In the genomic region with DNA sequence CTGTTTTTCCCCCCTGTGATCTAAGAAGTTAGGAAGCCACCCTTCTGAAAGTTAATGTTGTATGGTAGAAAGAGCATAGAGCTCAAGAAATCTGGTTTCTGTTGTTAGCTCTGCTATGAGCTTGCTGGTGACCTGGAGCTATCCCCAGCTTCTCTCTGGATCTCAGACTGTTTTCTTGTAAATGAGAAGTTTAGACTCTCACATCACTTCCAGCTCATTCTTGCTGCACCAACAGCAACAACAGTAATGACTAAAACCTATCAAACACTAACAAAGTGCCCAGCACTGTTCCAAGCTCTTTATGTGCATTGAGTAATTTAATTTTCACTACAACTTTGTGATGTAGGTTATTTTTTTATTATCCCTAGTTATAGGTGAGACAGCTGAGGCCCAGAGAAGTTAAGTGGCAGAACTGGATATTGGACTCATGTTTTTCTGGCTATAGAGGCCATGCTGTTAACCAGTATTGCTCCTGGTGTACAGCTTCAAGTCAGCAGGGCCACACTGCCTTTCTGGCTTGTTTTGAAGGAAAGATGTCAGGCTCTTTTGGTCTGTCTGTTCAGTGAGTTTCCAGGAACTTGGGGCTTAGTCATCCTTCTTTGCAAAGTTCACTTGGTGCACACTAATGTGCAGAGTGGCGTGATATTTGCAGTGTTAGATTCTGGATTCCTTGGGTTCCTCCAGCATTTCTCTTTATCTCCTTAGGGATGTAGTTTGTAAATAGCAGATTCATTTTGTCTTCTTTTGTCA, we compare ENCODE assay signal across 15 cellular contexts. TPM values are rescaled to one million over a fixed set of nuclear protein-coding genes. Genes with fewer than 3 reads are reported as not detected.
DNase-seq lines count a peak whose midpoint lies in the region; ATAC-seq and TF ChIP-seq lines count a peak whose summit lies in the region.
"Had no signal": no experiment of that assay in that cellular context is flagged by ENCODE, and none has a peak within 500 bp of the region (broad histone marks: within the 10 kb centered on the region; RNA-seq: fewer than 3 reads in every experiment).

No MANE protein-coding gene starts in this region.

- H3K4me3 ChIP-seq in fibroblast of the aortic adventitia (ENCODE audit: low read depth, low read length), result no peak overlapping the region
- H3K4me3 ChIP-seq: cardiac muscle cell, neural progenitor cell, sigmoid colon had no signal

- TF ChIP-seq CTCF in natural killer cell (IDR thresholded peaks at IDR 0.05) (no peak), fibroblast of the aortic adventitia (IDR thresholded peaks at IDR 0.05; ENCODE audit: insufficient read depth, low read length) (no peak)

- H3K9me3 Mint-ChIP-seq in natural killer cell treated with Interleukin-12 subunit alpha and Interleukin-12 subunit beta and Interleukin-15 and Interleukin-18, amount 100 ng/mL, for 72 hours, result no peaks in the 10 kb centered on the region
- H3K9me3 Mint-ChIP-seq in natural killer cell, result no peaks in the 10 kb centered on the region
- H3K9me3 Mint-ChIP-seq in activated T-helper 1 cell treated with anti-CD3 and anti-CD28 coated beads, Interleukin-12 subunit alpha, Interleukin-12 subunit beta, Interleukin-2, Interleukin-4 antibody, amounts not matched to agents 30 ng/mL and 10 ng/mL and 1 ng/mL, durations not matched to agents 14 hours and 24 hours and 36 hours, result no peaks in the 10 kb centered on the region
- H3K9me3 Mint-ChIP-seq: memory B cell, neural progenitor cell had no signal

- peaks cover 8 to 13% of the 10 kb centered on the region in 2 donors for H3K27me3 Mint-ChIP-seq in natural killer cell treated with Interleukin-12 subunit alpha and Interleukin-12 subunit beta and Interleukin-15 and Interleukin-18, amount 100 ng/mL, for 72 hours
- peaks cover 3 to 21% of the 10 kb centered on the region in 2 donors for H3K27me3 Mint-ChIP-seq in natural killer cell (ENCODE audit: low read depth in 2 of 2)
- H3K27me3 Mint-ChIP-seq in activated T-helper 1 cell treated with anti-CD3 and anti-CD28 coated beads, Interleukin-12 subunit alpha, Interleukin-12 subunit beta, Interleukin-2, Interleukin-4 antibody, amounts not matched to agents 30 ng/mL and 10 ng/mL and 1 ng/mL, durations not matched to agents 14 hours and 24 hours and 36 hours (ENCODE audit: insufficient read depth), result peaks cover 3% of the 10 kb centered on the region

- H3K4me3 Mint-ChIP-seq in natural killer cell treated with Interleukin-12 subunit alpha and Interleukin-12 subunit beta and Interleukin-15 and Interleukin-18, amount 100 ng/mL, for 72 hours, result peak overlapping the region; percentile 67
- no peak overlapping the region for H3K4me3 Mint-ChIP-seq in natural killer cell
- peak overlapping the region; percentile 69 for H3K4me3 Mint-ChIP-seq in activated T-helper 1 cell treated with anti-CD3 and anti-CD28 coated beads, Interleukin-12 subunit alpha, Interleukin-12 subunit beta, Interleukin-2, Interleukin-4 antibody, amounts not matched to agents 30 ng/mL and 10 ng/mL and 1 ng/mL, durations not matched to agents 14 hours and 24 hours and 36 hours
- H3K4me3 Mint-ChIP-seq: memory B cell, neural progenitor cell had no signal

- DNase-seq in natural killer cell treated with Interleukin-12 subunit alpha and Interleukin-12 subunit beta and Interleukin-15 and Interleukin-18, amount 100 ng/mL, for 72 hours (ENCODE audit: low spot score), result no peak
- no peak for DNase-seq in natural killer cell
- DNase-seq in activated T-helper 1 cell treated with anti-CD3 and anti-CD28 coated beads, Interleukin-12 subunit alpha, Interleukin-12 subunit beta, Interleukin-2, Interleukin-4 antibody, amounts not matched to agents 30 ng/mL and 10 ng/mL and 1 ng/mL, durations not matched to agents 14 hours and 24 hours and 36 hours (ENCODE audit: low spot score), result no peak
- DNase-seq in fibroblast of the aortic adventitia (ENCODE audit: low read depth), result peak; percentile 20
- no peak for DNase-seq in NCI-H446 treated with DMSO at 0.1 percent for 48 hours (lab: John Stamatoyannopoulos, UW)
- DNase-seq in COLO668 (lab: John Stamatoyannopoulos, UW; ENCODE audit: unreplicated experiment), result no peak
- DNase-seq: BE2C, NCI-H1930, NCI-H526, sigmoid colon had no signal

- H3K4me1 Mint-ChIP-seq in natural killer cell treated with Interleukin-12 subunit alpha and Interleukin-12 subunit beta and Interleukin-15 and Interleukin-18, amount 100 ng/mL, for 72 hours (ENCODE audit: low read depth in 2 of 2), result peaks cover 9 to 15% of the 10 kb centered on the region in 2 donors
- no peaks in the 10 kb centered on the region for H3K4me1 Mint-ChIP-seq in natural killer cell
- H3K4me1 Mint-ChIP-seq in activated T-helper 1 cell treated with anti-CD3 and anti-CD28 coated beads, Interleukin-12 subunit alpha, Interleukin-12 subunit beta, Interleukin-2, Interleukin-4 antibody, amounts not matched to agents 30 ng/mL and 10 ng/mL and 1 ng/mL, durations not matched to agents 14 hours and 24 hours and 36 hours (ENCODE audit: low read depth), result peaks cover 19% of the 10 kb centered on the region
- H3K4me1 Mint-ChIP-seq: memory B cell, neural progenitor cell had no signal

- ATAC-seq in natural killer cell treated with Interleukin-12 subunit alpha and Interleukin-12 subunit beta and Interleukin-15 and Interleukin-18, amount 100 ng/mL, for 72 hours, result peak; percentile 57 to 74
- ATAC-seq in natural killer cell, result no peak
- ATAC-seq in GM19023 (IDR thresholded peaks at IDR 0.05; ENCODE audit: unreplicated experiment), result no peak
- ATAC-seq: Panc1 had no signal

- H3K36me3 Mint-ChIP-seq in natural killer cell treated with Interleukin-12 subunit alpha and Interleukin-12 subunit beta and Interleukin-15 and Interleukin-18, amount 100 ng/mL, for 72 hours, result no peaks in the 10 kb centered on the region
- H3K36me3 Mint-ChIP-seq in natural killer cell, result no peaks in the 10 kb centered on the region
- H3K36me3 Mint-ChIP-seq in activated T-helper 1 cell treated with anti-CD3 and anti-CD28 coated beads, Interleukin-12 subunit alpha, Interleukin-12 subunit beta, Interleukin-2, Interleukin-4 antibody, amounts not matched to agents 30 ng/mL and 10 ng/mL and 1 ng/mL, durations not matched to agents 14 hours and 24 hours and 36 hours (ENCODE audit: low read depth), result peaks cover 2% of the 10 kb centered on the region
- H3K36me3 Mint-ChIP-seq: neural progenitor cell had no signal

- peak overlapping the region in 1 of 2 donors; percentile 56 for H3K27ac Mint-ChIP-seq in natural killer cell treated with Interleukin-12 subunit alpha and Interleukin-12 subunit beta and Interleukin-15 and Interleukin-18, amount 100 ng/mL, for 72 hours
- no peak overlapping the region for H3K27ac Mint-ChIP-seq in natural killer cell
- peak overlapping the region; percentile 80 for H3K27ac Mint-ChIP-seq in activated T-helper 1 cell treated with anti-CD3 and anti-CD28 coated beads, Interleukin-12 subunit alpha, Interleukin-12 subunit beta, Interleukin-2, Interleukin-4 antibody, amounts not matched to agents 30 ng/mL and 10 ng/mL and 1 ng/mL, durations not matched to agents 14 hours and 24 hours and 36 hours
- H3K27ac Mint-ChIP-seq: memory B cell, neural progenitor cell had no signal

- intact Hi-C loops in natural killer cell (cut with micrococcal nuclease), result no loop called here
- intact Hi-C loops in activated T-helper 1 cell treated with anti-CD3 and anti-CD28 coated beads, Interleukin-12 subunit alpha, Interleukin-12 subunit beta, Interleukin-2, Interleukin-4 antibody, amounts not matched to agents 30 ng/mL and 10 ng/mL and 1 ng/mL, durations not matched to agents 14 hours and 24 hours and 36 hours (cut with micrococcal nuclease), result no loop called here

RNA-seq across cellular contexts. Expression of a gene that starts 27.8 kb away (rescaled TPM):
- 10 to 100 TPM; 29.6 to 41.0 TPM for total RNA-seq in natural killer cell treated with Interleukin-12 subunit alpha and Interleukin-12 subunit beta and Interleukin-15 and Interleukin-18, amount 100 ng/mL, for 72 hours
- total RNA-seq in natural killer cell, result 10 to 100 TPM; 18.9 to 80.6 (median 30.6) TPM
- 17.9 and 19.1 TPM in 2 replicates for total RNA-seq in activated T-helper 1 cell treated with anti-CD3 and anti-CD28 coated beads, Interleukin-12 subunit alpha, Interleukin-12 subunit beta, Interleukin-2, Interleukin-4 antibody, amounts not matched to agents 30 ng/mL and 10 ng/mL and 1 ng/mL, durations not matched to agents 14 hours and 24 hours and 36 hours
- total RNA-seq in fibroblast of the aortic adventitia (ENCODE audit: low replicate concordance), result 7.3 and 11.8 TPM in 2 replicates

Comparison
In these comparisons a context has a peak if more than half of its experiments do, and no peak if none do; other contexts are left out.
1. ATAC-seq: peak in natural killer cell treated with Interleukin-12 subunit alpha and Interleukin-12 subunit beta and Interleukin-15 and Interleukin-18, amount 100 ng/mL, for 72 hours (2 of 2); none in natural killer cell (0 of 3) and GM19023 (single experiment).